Comparison of ENCODE assay signal across 19 cellular contexts in the genomic region with DNA sequence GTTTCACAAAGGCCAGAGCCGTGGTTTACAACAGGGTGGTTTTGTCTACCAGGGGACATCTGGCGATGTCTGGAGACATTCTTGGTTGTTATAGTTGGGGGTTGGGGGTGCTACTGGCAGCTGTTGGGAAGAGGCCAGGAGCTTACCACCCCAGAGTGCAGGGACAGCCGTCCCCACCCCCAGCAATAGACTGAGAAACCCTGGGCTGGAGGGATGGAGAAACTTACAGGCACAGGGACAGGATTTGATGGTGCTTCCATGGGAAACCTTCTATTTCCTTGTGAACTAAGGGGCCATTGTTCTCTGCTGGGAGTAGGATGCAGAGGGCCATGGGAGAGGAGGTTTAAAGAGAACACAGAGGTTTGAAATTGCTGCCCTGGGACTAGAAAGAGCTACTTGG. TPM values are rescaled to one million over a fixed set of nuclear protein-coding genes. Genes with fewer than 3 reads are reported as not detected.
A peak's percentile ranks its signal among the peaks of the same experiment; 100 is the strongest.
DNase-seq lines count a peak whose midpoint lies in the region; ATAC-seq and TF ChIP-seq lines count a peak whose summit lies in the region.
"Had no signal": no experiment of that assay in that cellular context is flagged by ENCODE, and none has a peak within 500 bp of the region (broad histone marks: within the 10 kb centered on the region; RNA-seq: fewer than 3 reads in every experiment).

No MANE protein-coding gene starts in this region.

- no peak overlapping the region for H3K27ac ChIP-seq in heart left ventricle
- peak overlapping the region; percentile 91 for H3K27ac ChIP-seq in temporal lobe (ENCODE audit: low read depth, low read length)
- H3K27ac ChIP-seq: A549, prostate gland had no signal

- H3K27ac Mint-ChIP-seq in endothelial cell (ENCODE audit: unreplicated experiment) (peak overlapping the region; percentile 100), nephron progenitor cell (peak overlapping the region; percentile 62), WTC11 (no peak overlapping the region)

- no peak overlapping the region for H3K4me3 ChIP-seq in heart left ventricle
- H3K4me3 ChIP-seq: A549, lung, prostate gland, smooth muscle cell had no signal

- TF ChIP-seq CTCF in heart left ventricle (IDR thresholded peaks at IDR 0.05) = no peak
- no peak for TF ChIP-seq CTCF in endothelial cell (IDR thresholded peaks at IDR 0.05; ENCODE audit: unreplicated experiment)
- TF ChIP-seq CTCF in nephron progenitor cell (IDR thresholded peaks at IDR 0.05) = no peak
- TF ChIP-seq CTCF in WTC11 (IDR thresholded peaks at IDR 0.05) = no peak

- intact Hi-C loops in cardiac septum (cut with DNase I) (no loop called here), heart left ventricle (cut with DNase I) (loop anchor here in 1 of 10 donors (10.0 kb wide), 1 partner anchor 331 kb away; the partner anchor contains the start of gene MRPS33)

- no peaks in the 10 kb centered on the region for H3K27me3 ChIP-seq in heart left ventricle

- TF ChIP-seq POLR2A in heart left ventricle (IDR thresholded peaks at IDR 0.05) = no peak

- 89 to 93% (median 90%) methylated on average over 3 of the region's 3 CpGs for WGBS in heart left ventricle, 4 donors

- H3K4me3 Mint-ChIP-seq in endothelial cell (ENCODE audit: unreplicated experiment) = peak overlapping the region; percentile 83
- no peak overlapping the region for H3K4me3 Mint-ChIP-seq in nephron progenitor cell
- no peak overlapping the region for H3K4me3 Mint-ChIP-seq in WTC11

- peaks cover 38% of the 10 kb centered on the region for H3K36me3 Mint-ChIP-seq in endothelial cell (ENCODE audit: low read depth, unreplicated experiment)
- peaks cover 41% of the 10 kb centered on the region for H3K36me3 Mint-ChIP-seq in nephron progenitor cell (ENCODE audit: low read depth)
- H3K36me3 Mint-ChIP-seq in WTC11 = peaks cover 12% of the 10 kb centered on the region

- DNase-seq in cardiac septum (ENCODE audit: low spot score) = peak; percentile 27
- no peak for DNase-seq in heart left ventricle
- peak; percentile 34 for DNase-seq in endothelial cell (ENCODE audit: low spot score)
- DNase-seq in nephron progenitor cell = no peak
- DNase-seq in germinal center (ENCODE audit: low spot score) = no peak
- DNase-seq in NCI-H1694 (lab: John Stamatoyannopoulos, UW) = no peak
- DNase-seq in WTC11 (ENCODE audit: low spot score) = no peak
- DNase-seq: Calu3; EL; naive thymus-derived CD4-positive, alpha-beta T cell; NCI-H2107; NCI-H510A treated with DMSO at 0.1 percent for 48 hours; stimulated activated CD4-positive, alpha-beta T cell treated with anti-CD3 and anti-CD28 coated beads, Interleukin-4, amount 100 ng/mL, for 4 hours had no signal

- H3K4me1 Mint-ChIP-seq in endothelial cell (ENCODE audit: unreplicated experiment) (peaks cover 34% of the 10 kb centered on the region), nephron progenitor cell (peaks cover 17% of the 10 kb centered on the region), WTC11 (no peaks in the 10 kb centered on the region)

- no peaks in the 10 kb centered on the region for H3K4me1 ChIP-seq in heart left ventricle
- H3K4me1 ChIP-seq: A549, prostate gland had no signal

- POLR2A ChIA-PET in WTC11 (lab: Charles Lee) = no interaction called here

- CTCF ChIA-PET in WTC11 (lab: Charles Lee) = interaction anchor here (0.9 kb wide), 1 partner anchor 43 kb away, joined by 3 read pairs; no protein-coding TSS in a partner anchor

- H3K9me3 Mint-ChIP-seq in endothelial cell (ENCODE audit: unreplicated experiment) (no peaks in the 10 kb centered on the region), nephron progenitor cell (no peaks in the 10 kb centered on the region), WTC11 (no peaks in the 10 kb centered on the region)
- H3K9me3 Mint-ChIP-seq: activated naive CD4-positive, alpha-beta T cell treated with anti-CD3 and anti-CD28 coated beads, Interleukin-2, amount 50 U/mL, for 72 hours; naive thymus-derived CD4-positive, alpha-beta T cell had no signal

- ATAC-seq in heart left ventricle (no peak), WTC11 (no peak)
- ATAC-seq: A549; activated naive CD4-positive, alpha-beta T cell treated with anti-CD3 and anti-CD28 coated beads, Interleukin-2, amount 50 U/mL, for 72 hours; naive thymus-derived CD4-positive, alpha-beta T cell had no signal

- H3K9me3 ChIP-seq in heart left ventricle = no peaks in the 10 kb centered on the region
- H3K9me3 ChIP-seq: A549, prostate gland had no signal

- H3K27me3 Mint-ChIP-seq in endothelial cell (ENCODE audit: unreplicated experiment) (peaks cover 6% of the 10 kb centered on the region), nephron progenitor cell (ENCODE audit: low read depth, poor library complexity) (peaks cover 6% of the 10 kb centered on the region), WTC11 (ENCODE audit: low read depth) (no peaks in the 10 kb centered on the region)
- H3K27me3 Mint-ChIP-seq: naive thymus-derived CD4-positive, alpha-beta T cell had no signal

- H3K36me3 ChIP-seq in heart left ventricle = peaks cover 0 to 80% (median 49%) of the 10 kb centered on the region in 9 donors
- H3K36me3 ChIP-seq: prostate gland had no signal

TF ChIP-seq in WTC11, 78 proteins besides CTCF, POLR2A, EP300 and RAD21 (continues in another document):
- TF ChIP-seq RORB (CRISPR knock-in tag; IDR thresholded peaks at IDR 0.05) (no peak), ZNF219 (CRISPR knock-in tag; IDR thresholded peaks at IDR 0.05; ENCODE audit: borderline replicate concordance) (no peak), ZBTB21 (CRISPR knock-in tag; IDR thresholded peaks at IDR 0.05; ENCODE audit: borderline replicate concordance) (no peak), SMAD4 (CRISPR knock-in tag; IDR thresholded peaks at IDR 0.05) (no peak), PRRX2 (CRISPR knock-in tag; IDR thresholded peaks at IDR 0.05) (no peak), ZNF416 (CRISPR knock-in tag; IDR thresholded peaks at IDR 0.05) (no peak), KAT7 (CRISPR knock-in tag; IDR thresholded peaks at IDR 0.05; ENCODE audit: borderline replicate concordance) (no peak), TCF7 (CRISPR knock-in tag; IDR thresholded peaks at IDR 0.05; ENCODE audit: low read depth) (no peak)
- TF ChIP-seq, protein P1, sequence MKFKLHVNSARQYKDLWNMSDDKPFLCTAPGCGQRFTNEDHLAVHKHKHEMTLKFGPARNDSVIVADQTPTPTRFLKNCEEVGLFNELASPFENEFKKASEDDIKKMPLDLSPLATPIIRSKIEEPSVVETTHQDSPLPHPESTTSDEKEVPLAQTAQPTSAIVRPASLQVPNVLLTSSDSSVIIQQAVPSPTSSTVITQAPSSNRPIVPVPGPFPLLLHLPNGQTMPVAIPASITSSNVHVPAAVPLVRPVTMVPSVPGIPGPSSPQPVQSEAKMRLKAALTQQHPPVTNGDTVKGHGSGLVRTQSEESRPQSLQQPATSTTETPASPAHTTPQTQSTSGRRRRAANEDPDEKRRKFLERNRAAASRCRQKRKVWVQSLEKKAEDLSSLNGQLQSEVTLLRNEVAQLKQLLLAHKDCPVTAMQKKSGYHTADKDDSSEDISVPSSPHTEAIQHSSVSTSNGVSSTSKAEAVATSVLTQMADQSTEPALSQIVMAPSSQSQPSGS (CRISPR knock-in tag; IDR thresholded peaks at IDR 0.05; ENCODE audit: borderline replicate concordance, low read depth) = no peak
- TF ChIP-seq, protein P2, sequence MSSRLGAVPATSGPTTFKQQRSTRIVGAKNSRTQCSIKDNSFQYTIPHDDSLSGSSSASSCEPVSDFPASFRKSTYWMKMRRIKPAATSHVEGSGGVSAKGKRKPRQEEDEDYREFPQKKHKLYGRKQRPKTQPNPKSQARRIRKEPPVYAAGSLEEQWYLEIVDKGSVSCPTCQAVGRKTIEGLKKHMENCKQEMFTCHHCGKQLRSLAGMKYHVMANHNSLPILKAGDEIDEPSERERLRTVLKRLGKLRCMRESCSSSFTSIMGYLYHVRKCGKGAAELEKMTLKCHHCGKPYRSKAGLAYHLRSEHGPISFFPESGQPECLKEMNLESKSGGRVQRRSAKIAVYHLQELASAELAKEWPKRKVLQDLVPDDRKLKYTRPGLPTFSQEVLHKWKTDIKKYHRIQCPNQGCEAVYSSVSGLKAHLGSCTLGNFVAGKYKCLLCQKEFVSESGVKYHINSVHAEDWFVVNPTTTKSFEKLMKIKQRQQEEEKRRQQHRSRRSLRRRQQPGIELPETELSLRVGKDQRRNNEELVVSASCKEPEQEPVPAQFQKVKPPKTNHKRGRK (CRISPR knock-in tag; IDR thresholded peaks at IDR 0.05; ENCODE audit: borderline replicate concordance) = no peak

RNA-seq across cellular contexts. Expression of gene ADCK2, which starts 10.9 kb away (rescaled TPM):
- total RNA-seq in cardiac septum (9.3 TPM), heart left ventricle (10 to 100 TPM in 6 of 9 donors, 1 to 10 TPM in 3; 6.8 to 18.3 (median 10.5) TPM), endothelial cell (ENCODE audit: unreplicated experiment) (37.6 TPM), temporal lobe (30.2 TPM), WTC11 (2021) (10.1 to 12.7 TPM (median 12.0 TPM) in 3 replicates)
- 10 to 100 TPM in 1 of 2 donors, 1 to 10 TPM in 1; 5.3 to 15.4 TPM for polyA plus RNA-seq in heart left ventricle

RNA-seq across cellular contexts. Expression of gene NDUFB2, which starts 12.9 kb away (rescaled TPM):
- total RNA-seq in cardiac septum (505 TPM), heart left ventricle (1,000 to 10,000 TPM in 1 of 9 donors, 100 to 1,000 TPM in 8; 458 to 1,005 (median 615) TPM), endothelial cell (ENCODE audit: unreplicated experiment) (326 TPM), temporal lobe (38.4 TPM), WTC11 (2021) (152 to 170 TPM (median 162 TPM) in 3 replicates)
- 100 to 1,000 TPM; 525 to 727 TPM for polyA plus RNA-seq in heart left ventricle

RNA-seq across cellular contexts. Expression of gene DENND2A, which starts 43.0 kb away (rescaled TPM):
- total RNA-seq in cardiac septum = 7.2 TPM
- 10 to 100 TPM in 6 of 9 donors, 1 to 10 TPM in 3; 6.7 to 17.9 (median 10.8) TPM for total RNA-seq in heart left ventricle
- polyA plus RNA-seq in heart left ventricle = 1 to 10 TPM; 4.6 to 6.2 TPM
- total RNA-seq in endothelial cell (ENCODE audit: unreplicated experiment) = 41.0 TPM
- 20.7 TPM for total RNA-seq in temporal lobe
- 10.0 to 13.6 TPM (median 12.7 TPM) in 3 replicates for total RNA-seq in WTC11 (2021)
- total RNA-seq: activated naive CD4-positive, alpha-beta T cell treated with anti-CD3 and anti-CD28 coated beads, Interleukin-2, amount 50 U/mL, for 72 hours; Calu3; naive thymus-derived CD4-positive, alpha-beta T cell had no signal
- polyA plus RNA-seq: naive thymus-derived CD4-positive, alpha-beta T cell had no signal

Comparison
In these comparisons a context has a peak if more than half of its experiments do, and no peak if none do; other contexts are left out.
1. DNase-seq: peak in cardiac septum (single experiment) and endothelial cell (single experiment); none in heart left ventricle (0 of 5), nephron progenitor cell (single experiment), germinal center (single experiment), NCI-H1694 (single experiment) and WTC11 (single experiment).